23 cellular contexts compared by ENCODE assay signal in genomic region chr3:144708437-144708836, GRCh38.
DNase-seq lines count a peak whose midpoint lies in the region; ATAC-seq and TF ChIP-seq lines count a peak whose summit lies in the region.
"Had no signal": no experiment of that assay in that cellular context is flagged by ENCODE, and none has a peak within 500 bp of the region (broad histone marks: within the 10 kb centered on the region; RNA-seq: fewer than 3 reads in every experiment).

No MANE protein-coding gene starts in this region.

- ATAC-seq in upper lobe of left lung (ENCODE audit: low FRiP score in 2 of 2) (no peak), GM18858 (IDR thresholded peaks at IDR 0.05; ENCODE audit: unreplicated experiment) (no peak)
- ATAC-seq: K562 had no signal

- H3K9ac ChIP-seq in MM.1S (ENCODE audit: low read length), result no peak overlapping the region
- H3K9ac ChIP-seq: BLaER1, GM23248 had no signal

- no peaks in the 10 kb centered on the region for H3K27me3 ChIP-seq in MM.1S (replicated peaks; ENCODE audit: insufficient read depth, low read length)
- no peaks in the 10 kb centered on the region for H3K27me3 ChIP-seq in upper lobe of left lung
- H3K27me3 ChIP-seq: BLaER1, Peyer's patch had no signal

- peak overlapping the region; percentile 34; the same call in 1 of the 2 replicates for H3K4me2 ChIP-seq in MM.1S (ENCODE audit: low read depth, low read length)
- H3K4me2 ChIP-seq: BLaER1 had no signal

- H3K36me3 ChIP-seq in MM.1S (replicated peaks; ENCODE audit: insufficient read depth, low read length) (no peaks in the 10 kb centered on the region), upper lobe of left lung (no peaks in the 10 kb centered on the region)
- H3K36me3 ChIP-seq: BLaER1, Peyer's patch had no signal

- H3K27ac ChIP-seq in MM.1S (ENCODE audit: low read length) (peak overlapping the region; percentile 22; the same call in 1 of the 2 replicates), upper lobe of left lung (no peak overlapping the region)
- H3K27ac ChIP-seq: BLaER1, GM23248, Peyer's patch had no signal

- H3K79me2 ChIP-seq in MM.1S (ENCODE audit: low read length), result no peaks in the 10 kb centered on the region

- H3K4me3 ChIP-seq in MM.1S (ENCODE audit: low read length), result no peak overlapping the region
- no peak overlapping the region for H3K4me3 ChIP-seq in upper lobe of left lung
- H3K4me3 ChIP-seq: BLaER1, GM23248, K562, Peyer's patch had no signal

- H3K9me3 ChIP-seq in MM.1S (replicated peaks; ENCODE audit: insufficient read depth, low read length) (no peaks in the 10 kb centered on the region), upper lobe of left lung (no peaks in the 10 kb centered on the region)
- H3K9me3 ChIP-seq: BLaER1, Caco-2, Peyer's patch had no signal

- no peak for TF ChIP-seq POLR2A in upper lobe of left lung (IDR thresholded peaks at IDR 0.05)

- peak; percentile 53 for DNase-seq in COR-L47 (lab: John Stamatoyannopoulos, UW)
- peak; percentile 2 for DNase-seq in GM13976 (ENCODE audit: low spot score)
- peak; percentile 48 for DNase-seq in MM.1S
- peak; percentile 23 for DNase-seq in NCI-H774 (lab: John Stamatoyannopoulos, UW)
- no peak for DNase-seq in NOMO-1 treated with DMSO at 0.1 percent for 48 hours (lab: John Stamatoyannopoulos, UW; ENCODE audit: unreplicated experiment)
- DNase-seq in upper lobe of left lung, result no peak
- DNase-seq in NCI-H1694 (lab: John Stamatoyannopoulos, UW), result no peak
- DNase-seq: Caco-2; CD4-positive, alpha-beta T cell; DMS79 treated with DMSO at 0.1 percent for 48 hours; GF-D8; GM23248; H7; NCI-H187; NCI-H2227 treated with DMSO at 0.1 percent for 48 hours; NCI-H526 treated with DMSO at 0.1 percent for 48 hours; OCI-M1; Peyer's patch; SHP77 treated with DMSO at 0.1 percent for 48 hours; T-helper 1 cell had no signal

- no peaks in the 10 kb centered on the region for H4K20me1 ChIP-seq in MM.1S (ENCODE audit: insufficient read depth, low read length)
- H4K20me1 ChIP-seq: BLaER1 had no signal

- 63 to 77% methylated on average over 1 of the region's 1 CpG for WGBS in upper lobe of left lung, 2 donors

- peaks cover 13% of the 10 kb centered on the region for H3K4me1 ChIP-seq in MM.1S (ENCODE audit: low read length)
- no peaks in the 10 kb centered on the region for H3K4me1 ChIP-seq in upper lobe of left lung
- H3K4me1 ChIP-seq: BLaER1, Caco-2, Peyer's patch had no signal

- no peak for TF ChIP-seq EP300 in upper lobe of left lung (IDR thresholded peaks at IDR 0.05)

- in situ Hi-C loops in GM13976 (cut with MboI; ENCODE audit: low sequenced_read_pairs, unreplicated experiment), result no loop called here

- TF ChIP-seq CTCF in GM13976 (IDR thresholded peaks at IDR 0.05; ENCODE audit: borderline replicate concordance, control extremely low read depth, extremely low read depth, insufficient read depth, missing control alignments), result no peak
- no peak for TF ChIP-seq CTCF in MM.1S (IDR thresholded peaks at IDR 0.05; ENCODE audit: low read length)
- no peak for TF ChIP-seq CTCF in upper lobe of left lung (IDR thresholded peaks at IDR 0.05)

- peak overlapping the region; percentile 5; the same call in 1 of the 2 replicates for H2AFZ ChIP-seq in MM.1S (ENCODE audit: low read length)
- H2AFZ ChIP-seq: GM23248 had no signal

- no peaks in the 10 kb centered on the region for H3K9me2 ChIP-seq in MM.1S (replicated peaks; ENCODE audit: insufficient read depth, low read length)

- H3F3A ChIP-seq in MM.1S (ENCODE audit: insufficient read depth, low read length), result no peaks in the 10 kb centered on the region

Comparison
In these comparisons a context has a peak if more than half of its experiments do, and no peak if none do; other contexts are left out.
1. DNase-seq: peak in COR-L47 (single experiment), GM13976 (single experiment), MM.1S (single experiment) and NCI-H774 (single experiment); none in NOMO-1 treated with DMSO at 0.1 percent for 48 hours (single experiment), upper lobe of left lung (0 of 2) and NCI-H1694 (single experiment).